14 cellular contexts compared by ENCODE assay signal in the genomic region with DNA sequence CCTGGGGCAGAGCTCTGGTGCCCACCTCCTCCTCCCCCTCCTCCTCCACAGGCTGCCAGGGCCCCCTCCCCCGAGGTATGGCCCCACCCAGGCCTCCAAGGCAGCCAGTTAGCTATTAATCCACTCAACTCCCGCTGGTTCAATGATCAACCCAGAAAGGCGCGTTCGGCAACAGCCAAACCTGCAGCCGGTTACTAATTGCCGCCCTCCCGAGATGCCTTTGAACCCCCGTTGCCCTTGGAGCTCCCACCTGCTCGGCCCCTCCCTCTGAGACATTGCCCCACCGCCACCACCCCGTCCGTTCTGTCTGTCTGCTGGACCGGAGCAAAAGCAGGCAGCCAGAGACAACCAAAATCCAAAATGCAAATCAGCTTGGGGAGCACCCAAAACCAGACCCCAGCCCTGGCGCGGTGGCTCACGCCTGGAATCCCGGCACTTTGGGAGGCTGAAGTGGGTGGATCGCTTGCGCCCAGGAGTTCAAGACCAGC. TPM values are rescaled to one million over a fixed set of nuclear protein-coding genes. Genes with fewer than 3 reads are reported as not detected.
DNase-seq lines count a peak whose midpoint lies in the region; ATAC-seq and TF ChIP-seq lines count a peak whose summit lies in the region.
"Had no signal": no experiment of that assay in that cellular context is flagged by ENCODE, and none has a peak within 500 bp of the region (broad histone marks: within the 10 kb centered on the region; RNA-seq: fewer than 3 reads in every experiment).

No MANE protein-coding gene starts in this region.

- H3K4me1 ChIP-seq in left lung (peaks cover 26 to 61% of the 10 kb centered on the region in 2 donors), OCI-LY7 (ENCODE audit: insufficient read depth, low read length, poor library complexity, severe bottlenecking) (no peaks in the 10 kb centered on the region)

- no peaks in the 10 kb centered on the region for H3K9me2 ChIP-seq in OCI-LY7 (ENCODE audit: insufficient read depth, low read length)

- POLR2A ChIA-PET in OCI-LY7 (lab: Charles Lee) = interaction anchor here (0.6 kb wide), 1 partner anchor 18 kb away, joined by 3 read pairs; no protein-coding TSS in a partner anchor

- no peaks in the 10 kb centered on the region for H4K20me1 ChIP-seq in OCI-LY7 (ENCODE audit: insufficient read depth, low read length)

- H3K27ac ChIP-seq in SK-N-MC (peak overlapping the region; percentile 38), left lung (peak overlapping the region; percentile 78 to 84), substantia nigra (ENCODE audit: low read depth, low read length, poor library complexity, severe bottlenecking) (peak overlapping the region; percentile 21), OCI-LY7 (ENCODE audit: low read depth, low read length, poor library complexity, severe bottlenecking) (no peak overlapping the region)

- H3K27me3 ChIP-seq in left lung = no peaks in the 10 kb centered on the region

- no peak overlapping the region for H3K9ac ChIP-seq in SK-N-MC (ENCODE audit: insufficient read length)

- H3K79me2 ChIP-seq in OCI-LY7 (ENCODE audit: insufficient read depth, low read depth, low read length) = no peaks in the 10 kb centered on the region

- CTCF ChIA-PET in OCI-LY7 (lab: Charles Lee; ENCODE audit: unreplicated experiment) = no interaction called here

- H3K9me3 ChIP-seq in SK-N-MC (ENCODE audit: low read depth, low read length) (no peaks in the 10 kb centered on the region), left lung (no peaks in the 10 kb centered on the region), OCI-LY7 (ENCODE audit: low read length) (no peaks in the 10 kb centered on the region)

- intact Hi-C loops in left lung (cut with DNase I) = no loop called here
- intact Hi-C loops in OCI-LY7 (cut with micrococcal nuclease; ENCODE audit: unreplicated experiment) = no loop called here

- peak overlapping the region; percentile 52 for H3K4me3 ChIP-seq in SK-N-MC
- no peak overlapping the region for H3K4me3 ChIP-seq in left lung
- H3K4me3 ChIP-seq in OCI-LY7 (ENCODE audit: low read depth, low read length, poor library complexity, severe bottlenecking) = no peak overlapping the region
- H3K4me3 ChIP-seq: smooth muscle cell had no signal

- H3K36me3 ChIP-seq in SK-N-MC (ENCODE audit: insufficient read depth, low read length) (peaks cover 12% of the 10 kb centered on the region; the same call in 1 of the 2 replicates), left lung (peaks cover 0 to 78% of the 10 kb centered on the region in 2 donors), OCI-LY7 (ENCODE audit: insufficient read depth, low read length) (peaks cover 13% of the 10 kb centered on the region; the same call in 1 of the 2 replicates)

- ATAC-seq in left lung = peak; percentile 64
- ATAC-seq: activated T-helper 17 cell treated with anti-CD3 and anti-CD28 coated beads, Interleukin-2, amount 50 U/mL, for 72 hours had no signal

- DNase-seq in NCI-H2227 (lab: John Stamatoyannopoulos, UW; ENCODE audit: unreplicated experiment) = peak; percentile 29
- no peak for DNase-seq in NCI-H2227 treated with DMSO at 0.1 percent for 48 hours (lab: John Stamatoyannopoulos, UW)
- DNase-seq in SK-N-MC (ENCODE audit: low read depth, low spot score) = no peak
- DNase-seq in left lung = peak in 1 of 2 donors; percentile 82
- DNase-seq in substantia nigra (lab: John Stamatoyannopoulos, UW) = no peak
- DNase-seq in retina = no peak
- DNase-seq in OCI-LY7 (ENCODE audit: low spot score) = no peak
- DNase-seq in NCI-H2029 (lab: John Stamatoyannopoulos, UW) = no peak
- DNase-seq: activated CD4-positive, alpha-beta T cell treated with anti-CD3 and anti-CD28 coated beads, Interleukin-2, amount 50 U/mL, for 48 hours; anterior cingulate cortex; dermis blood vessel endothelial cell; NCI-H2029 treated with DMSO at 0.1 percent for 48 hours had no signal

- H2AFZ ChIP-seq in OCI-LY7 (ENCODE audit: low read length) = no peak overlapping the region

- no TSS peak for BruUV-seq in OCI-LY7 (replicated peaks; lab: Mats Ljungman, UMichigan)

- no peak for TF ChIP-seq CTCF in left lung (IDR thresholded peaks at IDR 0.05)
- no peak for TF ChIP-seq CTCF in OCI-LY7 (conservative IDR thresholded peaks at IDR 0.05; ENCODE audit: low read length)

- H3K4me2 ChIP-seq in OCI-LY7 (ENCODE audit: low read length) = no peak overlapping the region
- H3K4me2 ChIP-seq: smooth muscle cell had no signal

RNA-seq across cellular contexts. Expression of a gene that starts 25.8 kb away (rescaled TPM):
- total RNA-seq in left lung (100 to 1,000 TPM in 1 of 2 donors, 10 to 100 TPM in 1; 65.1 to 102 TPM), OCI-LY7 (2022) (15.5 and 17.9 TPM in 2 replicates)
- 9.3 and 17.6 TPM in 2 replicates for total RNA-seq in OCI-LY7 (2014; rRNA removed; shearing (Covaris generic))

RNA-seq across cellular contexts. Expression of a gene that starts 37.3 kb away (rescaled TPM):
- total RNA-seq in left lung (10 to 100 TPM; 77.8 to 79.5 TPM), OCI-LY7 (2022) (52.0 and 60.1 TPM in 2 replicates)
- total RNA-seq in OCI-LY7 (2014; rRNA removed; shearing (Covaris generic)) = 15.5 and 23.7 TPM in 2 replicates
